24 cellular contexts compared by ENCODE assay signal in genomic region chr12:80943345-80943744, GRCh38. TPM values are rescaled to one million over a fixed set of nuclear protein-coding genes. Genes with fewer than 3 reads are reported as not detected.
DNase-seq lines count a peak whose midpoint lies in the region; ATAC-seq, FAIRE-seq and TF ChIP-seq lines count a peak whose summit lies in the region.
"Had no signal": no experiment of that assay in that cellular context is flagged by ENCODE, and none has a peak within 500 bp of the region (broad histone marks: within the 10 kb centered on the region; RNA-seq: fewer than 3 reads in every experiment).

No MANE protein-coding gene starts in this region.

- H3K4me1 Mint-ChIP-seq in activated CD4-positive, alpha-beta T cell treated with anti-CD3 and anti-CD28 coated beads for 36 hours = no peaks in the 10 kb centered on the region
- no peaks in the 10 kb centered on the region for H3K4me1 Mint-ChIP-seq in CD8-positive, alpha-beta memory T cell

- no peak overlapping the region for H3K27ac Mint-ChIP-seq in activated CD4-positive, alpha-beta T cell treated with anti-CD3 and anti-CD28 coated beads for 36 hours
- no peak overlapping the region for H3K27ac Mint-ChIP-seq in CD8-positive, alpha-beta memory T cell
- H3K27ac Mint-ChIP-seq: CD14-positive monocyte; CD4-positive, alpha-beta T cell had no signal

- CTCF ChIA-PET in activated CD4-positive, alpha-beta T cell treated with anti-CD3 and anti-CD28 coated beads for 36 hours (lab: Charles Lee) = no interaction called here
- CTCF ChIA-PET in CD8-positive, alpha-beta memory T cell (lab: Charles Lee) = no interaction called here

- H3K9me3 ChIP-seq in neutrophil = no peaks in the 10 kb centered on the region
- H3K9me3 ChIP-seq in CD8-positive, alpha-beta memory T cell (ENCODE audit: low read length) = peaks cover 3% of the 10 kb centered on the region
- H3K9me3 ChIP-seq: A549, BE2C, Caco-2 had no signal

- DNase-seq in DMS53 (lab: John Stamatoyannopoulos, UW) = peak; percentile 49
- no peak for DNase-seq in HL-60 (ENCODE audit: low read depth in 1 of 2, low spot score in 1 of 2)
- no peak for DNase-seq in activated CD4-positive, alpha-beta T cell treated with anti-CD3 and anti-CD28 coated beads for 36 hours
- DNase-seq in CD8-positive, alpha-beta memory T cell = no peak
- DNase-seq in DMS 273 treated with DMSO at 0.1 percent for 48 hours (lab: John Stamatoyannopoulos, UW) = no peak
- DNase-seq: 8988T; ACHN; AML-193; BE2C; Caco-2; CD4-positive, alpha-beta T cell; DND-41; GM23248; H7; HCEC 1CT had no signal

- peaks cover under 1% of the 10 kb centered on the region for H3K9me3 Mint-ChIP-seq in activated CD4-positive, alpha-beta T cell treated with anti-CD3 and anti-CD28 coated beads for 36 hours (ENCODE audit: low read depth)
- H3K9me3 Mint-ChIP-seq in CD8-positive, alpha-beta memory T cell = peaks cover 0 to 9% (median 5%) of the 10 kb centered on the region in 5 donors
- H3K9me3 Mint-ChIP-seq: CD14-positive monocyte had no signal

- H3K27me3 ChIP-seq in HL-60 (ENCODE audit: insufficient read depth, poor library complexity, severe bottlenecking) (no peaks in the 10 kb centered on the region), neutrophil (no peaks in the 10 kb centered on the region)
- no peaks in the 10 kb centered on the region for H3K27me3 ChIP-seq in CD8-positive, alpha-beta memory T cell (ENCODE audit: insufficient read depth, low read length, poor library complexity, severe bottlenecking)
- H3K27me3 ChIP-seq: BE2C had no signal

- no peak overlapping the region for H3K4me3 Mint-ChIP-seq in activated CD4-positive, alpha-beta T cell treated with anti-CD3 and anti-CD28 coated beads for 36 hours
- no peak overlapping the region for H3K4me3 Mint-ChIP-seq in CD8-positive, alpha-beta memory T cell
- H3K4me3 Mint-ChIP-seq: CD14-positive monocyte; CD4-positive, alpha-beta T cell had no signal

- ATAC-seq in activated CD4-positive, alpha-beta T cell treated with anti-CD3 and anti-CD28 coated beads for 36 hours = no peak
- ATAC-seq: A549 had no signal

- H3K4me3 ChIP-seq in HL-60 (replicated peaks; ENCODE audit: insufficient read depth, low read length) (no peak overlapping the region), neutrophil (ENCODE audit: low read depth in 1 of 2, low read length in 1 of 2) (no peak overlapping the region)
- no peak overlapping the region for H3K4me3 ChIP-seq in CD8-positive, alpha-beta memory T cell (ENCODE audit: low read length)
- H3K4me3 ChIP-seq: A549; BLaER1 treated with 17β-estradiol and CSF1 and Interleukin-3, amounts not matched to agents 10 nM and 100 nM; GM23248 had no signal

- intact Hi-C loops in activated CD4-positive, alpha-beta T cell treated with anti-CD3 and anti-CD28 coated beads for 36 hours (cut with DNase I, micrococcal nuclease) = no loop called here

- H3K27me3 Mint-ChIP-seq in activated CD4-positive, alpha-beta T cell treated with anti-CD3 and anti-CD28 coated beads for 36 hours = peaks cover 10% of the 10 kb centered on the region
- H3K27me3 Mint-ChIP-seq in CD8-positive, alpha-beta memory T cell = peaks cover 4% of the 10 kb centered on the region in 2 donors

- FAIRE-seq in colon (lab: Jason Lieb, UNC) = peak; percentile 47
- FAIRE-seq: A549, G401.6, GM12892, GM19239, H1 had no signal

- peaks cover 60% of the 10 kb centered on the region in 2 experiments for H3K4me1 ChIP-seq in neutrophil (ENCODE audit: control insufficient read depth in 1 of 2, insufficient read depth in 1 of 2, low read depth in 1 of 2, low read length in 1 of 2)
- H3K4me1 ChIP-seq in CD8-positive, alpha-beta memory T cell (ENCODE audit: insufficient read depth, low read length) = no peaks in the 10 kb centered on the region
- H3K4me1 ChIP-seq: A549, BE2C, Caco-2 had no signal

- POLR2A ChIA-PET in activated CD4-positive, alpha-beta T cell treated with anti-CD3 and anti-CD28 coated beads for 36 hours (lab: Charles Lee) = no interaction called here
- POLR2A ChIA-PET in CD8-positive, alpha-beta memory T cell (lab: Charles Lee) = no interaction called here

- peaks cover 18% of the 10 kb centered on the region for H3K36me3 ChIP-seq in neutrophil
- no peaks in the 10 kb centered on the region for H3K36me3 ChIP-seq in CD8-positive, alpha-beta memory T cell (ENCODE audit: insufficient read depth, low read length)
- H3K36me3 ChIP-seq: BE2C; BLaER1 treated with 17β-estradiol and CSF1 and Interleukin-3, amounts not matched to agents 10 nM and 100 nM had no signal

- no peaks in the 10 kb centered on the region for H3K36me3 Mint-ChIP-seq in activated CD4-positive, alpha-beta T cell treated with anti-CD3 and anti-CD28 coated beads for 36 hours (ENCODE audit: low read depth)
- H3K36me3 Mint-ChIP-seq in CD8-positive, alpha-beta memory T cell = no peaks in the 10 kb centered on the region
- H3K36me3 Mint-ChIP-seq: CD14-positive monocyte had no signal

- TF ChIP-seq CTCF in HL-60 (IDR thresholded peaks at IDR 0.05; ENCODE audit: insufficient read depth, low read length) (no peak), neutrophil (IDR thresholded peaks at IDR 0.05) (no peak)

- peak overlapping the region; percentile 9; the same call in 1 of the 2 replicates for H3K27ac ChIP-seq in HL-60 (replicated peaks)
- peak overlapping the region; percentile 55 for H3K27ac ChIP-seq in neutrophil
- H3K27ac ChIP-seq in CD8-positive, alpha-beta memory T cell (ENCODE audit: low read depth, low read length) = no peak overlapping the region
- H3K27ac ChIP-seq: A549; BLaER1 treated with 17β-estradiol and CSF1 and Interleukin-3, amounts not matched to agents 10 nM and 100 nM; GM23248 had no signal

RNA-seq across cellular contexts. Expression of gene LIN7A, which starts 5.6 kb away (rescaled TPM):
- total RNA-seq in activated CD4-positive, alpha-beta T cell treated with anti-CD3 and anti-CD28 coated beads for 36 hours = not detected
- not detected for total RNA-seq in CD8-positive, alpha-beta memory T cell
- polyA plus RNA-seq in CD8-positive, alpha-beta memory T cell = not detected
- total RNA-seq: CD4-positive, alpha-beta T cell had no signal
